In the genomic region with DNA sequence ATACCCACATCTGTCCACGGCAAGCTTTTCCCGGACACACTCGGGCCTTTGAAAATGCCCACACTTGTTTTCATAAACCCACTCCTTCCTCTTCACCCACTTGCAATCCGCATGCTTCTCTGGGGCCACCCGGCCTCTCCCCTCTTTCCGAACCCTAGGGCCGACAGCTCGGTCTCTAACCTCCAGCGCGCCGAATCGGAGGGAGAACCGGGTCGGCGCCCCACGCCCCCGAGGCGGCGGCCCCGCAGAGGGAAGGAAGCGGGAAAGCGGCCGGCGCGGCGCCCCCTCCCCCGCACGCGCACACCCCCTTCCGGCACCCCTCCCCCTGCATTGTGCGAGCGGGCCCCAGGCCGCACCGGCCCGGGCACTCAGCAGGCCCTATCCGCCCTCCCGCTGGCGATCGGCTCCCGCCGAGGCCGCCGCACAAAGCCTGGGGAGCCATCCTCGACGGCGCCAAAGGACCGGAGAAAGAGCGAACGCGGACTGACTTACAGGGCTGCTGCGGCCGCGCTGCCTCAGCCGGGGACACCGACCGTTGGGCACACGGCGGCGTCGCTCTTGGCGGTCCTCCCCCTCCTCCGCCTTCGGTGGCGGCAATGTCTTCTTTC, we compare ENCODE assay signal across 8 cellular contexts. TPM values are rescaled to one million over a fixed set of nuclear protein-coding genes. Genes with fewer than 3 reads are reported as not detected.
DNase-seq lines count a peak whose midpoint lies in the region; TF ChIP-seq lines count a peak whose summit lies in the region.

No MANE protein-coding gene starts in this region.

- DNase-seq in DMS79 treated with DMSO at 0.1 percent for 48 hours (lab: John Stamatoyannopoulos, UW): peak; percentile 53
- no peak for DNase-seq in DMS79 (lab: John Stamatoyannopoulos, UW)
- peak; percentile 52 for DNase-seq in MM.1S
- DNase-seq in activated CD4-positive, CD25-positive, alpha-beta regulatory T cell treated with anti-CD3 and anti-CD28 coated beads, Interleukin-2, amount 50 U/mL, for 16 hours (ENCODE audit: low read depth, low spot score): peak; percentile 26
- peak; percentile 59 for DNase-seq in colonic mucosa
- peak in 1 of 2 donors; percentile 90 for DNase-seq in lower leg skin (ENCODE audit: low spot score in 2 of 2)
- DNase-seq in stimulated activated CD4-positive, alpha-beta T cell treated with anti-CD3 and anti-CD28 coated beads, TNF-alpha, amount 100 ng/mL, for 1 hour (ENCODE audit: low read depth in 3 of 3, low spot score in 1 of 3): peak in 2 of 3 donors; percentile 41 to 49

- H3F3A ChIP-seq in MM.1S (ENCODE audit: insufficient read depth, low read length): peaks cover 19% of the 10 kb centered on the region

- WGBS in lower leg skin, 2 donors: 1% methylated on average over 43 to 62 of the region's 64 CpGs

- no peaks in the 10 kb centered on the region for H3K9me2 ChIP-seq in MM.1S (replicated peaks; ENCODE audit: insufficient read depth, low read length)

- POLR2A ChIA-PET in HEK293 (lab: Yijun Ruan, JAX): interaction anchor here (0.6 to 0.8 kb wide), 2 partner anchors 42 to 97 kb away, joined by 3 to 6 read pairs; partner anchors contain the start of gene RHOB

- peak overlapping the region; percentile 94 for H3K9ac ChIP-seq in MM.1S (ENCODE audit: low read length)
- H3K9ac ChIP-seq in colonic mucosa (ENCODE audit: low read depth in 2 of 2, low read length in 2 of 2): peak overlapping the region; percentile 83 to 91

- TF ChIP-seq CTCF in HEK293 (tag by site-specific recombination; IDR thresholded peaks at IDR 0.05): peak; percentile 15; the same call in 1 of the 2 replicates
- TF ChIP-seq CTCF in MM.1S (IDR thresholded peaks at IDR 0.05; ENCODE audit: low read length): no peak
- no peak for TF ChIP-seq CTCF in colonic mucosa (IDR thresholded peaks at IDR 0.05)
- no peak for TF ChIP-seq CTCF in lower leg skin (IDR thresholded peaks at IDR 0.05)

- H2AFZ ChIP-seq in MM.1S (ENCODE audit: low read length): peak overlapping the region; percentile 44; the same call in 1 of the 2 replicates

- H3K9me3 ChIP-seq in HEK293 (ENCODE audit: control insufficient read depth, insufficient read depth, low read depth, low read length): no peaks in the 10 kb centered on the region
- H3K9me3 ChIP-seq in MM.1S (replicated peaks; ENCODE audit: insufficient read depth, low read length): no peaks in the 10 kb centered on the region
- no peaks in the 10 kb centered on the region for H3K9me3 ChIP-seq in colonic mucosa

- CTCF ChIA-PET in HEK293 (lab: Yijun Ruan, JAX): interaction anchor here (0.7 to 1.1 kb wide), 4 partner anchors 11 to 679 kb away, joined by 3 to 5 read pairs (median 3); no protein-coding TSS in a partner anchor

- H3K4me3 ChIP-seq in HEK293 (ENCODE audit: low read depth, low read length) (peak overlapping the region; percentile 92), MM.1S (ENCODE audit: low read length) (peak overlapping the region; percentile 83), colonic mucosa (peak overlapping the region; percentile 83), lower leg skin (ENCODE audit: low read depth, poor library complexity, severe bottlenecking) (peak overlapping the region; percentile 79)

- H4K20me1 ChIP-seq in MM.1S (ENCODE audit: insufficient read depth, low read length): peaks cover 39% of the 10 kb centered on the region

- intact Hi-C loops in colonic mucosa (cut with DNase I) (no loop called here), lower leg skin (cut with DNase I; ENCODE audit: low total_unique reads) (no loop called here)

- H3K4me1 ChIP-seq in HEK293 (ENCODE audit: control insufficient read depth, insufficient read depth, low read length): peaks cover 10% of the 10 kb centered on the region; the same call in 1 of the 2 replicates
- H3K4me1 ChIP-seq in MM.1S (ENCODE audit: low read length): peaks cover 21% of the 10 kb centered on the region
- H3K4me1 ChIP-seq in colonic mucosa: peaks cover 19% of the 10 kb centered on the region

- H3K36me3 ChIP-seq in HEK293 (ENCODE audit: control insufficient read depth in 2 of 2, insufficient read depth in 1 of 2, low read length in 2 of 2): no peaks in the 10 kb centered on the region; a peak in 1 of 3 replicates
- H3K36me3 ChIP-seq in MM.1S (replicated peaks; ENCODE audit: insufficient read depth, low read length): no peaks in the 10 kb centered on the region; the same call in 1 of the 2 replicates
- no peaks in the 10 kb centered on the region for H3K36me3 ChIP-seq in colonic mucosa

- no peak for TF ChIP-seq POLR2A in lower leg skin (IDR thresholded peaks at IDR 0.05)

- no peaks in the 10 kb centered on the region for H3K27me3 ChIP-seq in MM.1S (replicated peaks; ENCODE audit: insufficient read depth, low read length)
- no peaks in the 10 kb centered on the region for H3K27me3 ChIP-seq in colonic mucosa

- peak overlapping the region; percentile 90 for H3K4me2 ChIP-seq in MM.1S (ENCODE audit: low read depth, low read length)

- H3K27ac ChIP-seq in HEK293 (ENCODE audit: extremely low read depth, low read depth, low read length): peak overlapping the region; percentile 99
- peak overlapping the region; percentile 80 for H3K27ac ChIP-seq in MM.1S (ENCODE audit: low read length)
- peak overlapping the region; percentile 92 for H3K27ac ChIP-seq in colonic mucosa

- peaks cover 53% of the 10 kb centered on the region for H3K79me2 ChIP-seq in MM.1S (ENCODE audit: low read length)

TF ChIP-seq in HEK293, 187 proteins besides CTCF, POLR2A, EP300 and RAD21 (continues in another document):
- no peak for TF ChIP-seq ZFP37 (tag by site-specific recombination; IDR thresholded peaks at IDR 0.05)
- TF ChIP-seq ZNF654 (tag by site-specific recombination; IDR thresholded peaks at IDR 0.05; ENCODE audit: low read depth): no peak
- TF ChIP-seq ZNF398 (tag by site-specific recombination; IDR thresholded peaks at IDR 0.05): peak; percentile 50; the same call in 1 of the 2 replicates
- no peak for TF ChIP-seq ZNF132 (tag by site-specific recombination; IDR thresholded peaks at IDR 0.05; ENCODE audit: borderline replicate concordance)
- TF ChIP-seq PATZ1 (tag by site-specific recombination; IDR thresholded peaks at IDR 0.05): peak; percentile 36
- no peak for TF ChIP-seq ZNF701 (tag by site-specific recombination; IDR thresholded peaks at IDR 0.05)
- no peak for TF ChIP-seq ZNF544 (tag by site-specific recombination; IDR thresholded peaks at IDR 0.05)
- TF ChIP-seq ZNF561 (tag by site-specific recombination; IDR thresholded peaks at IDR 0.05; ENCODE audit: borderline replicate concordance): peak; percentile 6; the same call in 1 of the 2 replicates
- TF ChIP-seq, protein P1, sequence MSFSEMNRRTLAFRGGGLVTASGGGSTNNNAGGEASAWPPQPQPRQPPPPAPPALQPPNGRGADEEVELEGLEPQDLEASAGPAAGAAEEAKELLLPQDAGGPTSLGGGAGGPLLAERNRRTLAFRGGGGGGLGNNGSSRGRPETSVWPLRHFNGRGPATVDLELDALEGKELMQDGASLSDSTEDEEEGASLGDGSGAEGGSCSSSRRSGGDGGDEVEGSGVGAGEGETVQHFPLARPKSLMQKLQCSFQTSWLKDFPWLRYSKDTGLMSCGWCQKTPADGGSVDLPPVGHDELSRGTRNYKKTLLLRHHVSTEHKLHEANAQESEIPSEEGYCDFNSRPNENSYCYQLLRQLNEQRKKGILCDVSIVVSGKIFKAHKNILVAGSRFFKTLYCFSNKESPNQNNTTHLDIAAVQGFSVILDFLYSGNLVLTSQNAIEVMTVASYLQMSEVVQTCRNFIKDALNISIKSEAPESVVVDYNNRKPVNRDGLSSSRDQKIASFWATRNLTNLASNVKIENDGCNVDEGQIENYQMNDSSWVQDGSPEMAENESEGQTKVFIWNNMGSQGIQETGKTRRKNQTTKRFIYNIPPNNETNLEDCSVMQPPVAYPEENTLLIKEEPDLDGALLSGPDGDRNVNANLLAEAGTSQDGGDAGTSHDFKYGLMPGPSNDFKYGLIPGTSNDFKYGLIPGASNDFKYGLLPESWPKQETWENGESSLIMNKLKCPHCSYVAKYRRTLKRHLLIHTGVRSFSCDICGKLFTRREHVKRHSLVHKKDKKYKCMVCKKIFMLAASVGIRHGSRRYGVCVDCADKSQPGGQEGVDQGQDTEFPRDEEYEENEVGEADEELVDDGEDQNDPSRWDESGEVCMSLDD (tag by site-specific recombination; IDR thresholded peaks at IDR 0.05): no peak
- peak; percentile 92 for TF ChIP-seq ZFHX2 (tag by site-specific recombination; conservative IDR thresholded peaks at IDR 0.05)
- TF ChIP-seq ZSCAN23 (tag by site-specific recombination; IDR thresholded peaks at IDR 0.05): no peak
- no peak for TF ChIP-seq ZBTB1 (tag by site-specific recombination; IDR thresholded peaks at IDR 0.05)
- TF ChIP-seq ZNF391 (tag by site-specific recombination; IDR thresholded peaks at IDR 0.05; ENCODE audit: borderline replicate concordance, low read depth): no peak

RNA-seq across cellular contexts. Expression of gene PUM2, which starts 0.4 kb away (rescaled TPM):
- total RNA-seq in colonic mucosa: 100 to 1,000 TPM in 1 of 2 donors, 10 to 100 TPM in 1; 87.7 to 119 TPM
- 10 to 100 TPM; 82.5 to 88.1 (median 84.8) TPM for total RNA-seq in lower leg skin
